18 cellular contexts compared by ENCODE assay signal in genomic region chr13:46905249-46905648, GRCh38. TPM values are rescaled to one million over a fixed set of nuclear protein-coding genes. Genes with fewer than 3 reads are reported as not detected.
DNase-seq lines count a peak whose midpoint lies in the region; ATAC-seq and TF ChIP-seq lines count a peak whose summit lies in the region.
"Had no signal": no experiment of that assay in that cellular context is flagged by ENCODE, and none has a peak within 500 bp of the region (broad histone marks: within the 10 kb centered on the region; RNA-seq: fewer than 3 reads in every experiment).

No MANE protein-coding gene starts in this region.

- ATAC-seq in PC-3 = peak; percentile 71
- no peak for ATAC-seq in effector memory CD8-positive, alpha-beta T cell (replicated peaks)
- ATAC-seq in T-cell (replicated peaks in 1 of 4) = no peak
- ATAC-seq: natural killer cell treated with Interleukin-12 subunit alpha and Interleukin-12 subunit beta and Interleukin-15 and Interleukin-18, amount 100 ng/mL, for 72 hours had no signal

- H4K20me1 ChIP-seq in PC-3 (ENCODE audit: low read length) = no peaks in the 10 kb centered on the region

- CTCF ChIA-PET in PC-3 (lab: Charles Lee) = no interaction called here
- CTCF ChIA-PET in T-cell (lab: Charles Lee) = no interaction called here

- H3K27ac ChIP-seq in PC-3 (ENCODE audit: low read length) = no peak overlapping the region
- H3K27ac ChIP-seq: esophagus squamous epithelium, SJSA1, tibial nerve had no signal

- intact Hi-C loops in PC-3 (cut with micrococcal nuclease) = loop anchor here (5.0 to 10.0 kb wide), 2 partner anchors 47 to 210 kb away; no protein-coding TSS in a partner anchor

- H3F3A ChIP-seq in PC-3 (ENCODE audit: low read length, unreplicated experiment) = no peaks in the 10 kb centered on the region

- no TSS peak for BruUV-seq in PC-3 (replicated peaks; lab: Mats Ljungman, UMichigan)

- no peaks in the 10 kb centered on the region for H3K79me2 ChIP-seq in PC-3 (ENCODE audit: low read length)

- H3K4me3 Mint-ChIP-seq in effector memory CD8-positive, alpha-beta T cell = no peak overlapping the region
- H3K4me3 Mint-ChIP-seq in T-cell = no peak overlapping the region
- H3K4me3 Mint-ChIP-seq: activated CD4-positive, alpha-beta T cell treated with anti-CD3 and anti-CD28 coated beads, Interleukin-2, amount 10 ng/mL, durations not matched to agents 7 days and 5 days; natural killer cell treated with Interleukin-12 subunit alpha and Interleukin-12 subunit beta and Interleukin-15 and Interleukin-18, amount 100 ng/mL, for 72 hours had no signal

- H3K4me2 ChIP-seq in PC-3 (ENCODE audit: low read length) = no peak overlapping the region

- H3K36me3 ChIP-seq in PC-3 (ENCODE audit: low read depth, low read length) = no peaks in the 10 kb centered on the region
- H3K36me3 ChIP-seq: esophagus squamous epithelium, SJSA1, tibial nerve had no signal

- H3K4me3 ChIP-seq in PC-3 (ENCODE audit: low read length) = no peak overlapping the region
- H3K4me3 ChIP-seq: esophagus squamous epithelium, SJSA1, tibial nerve had no signal

- DNase-seq in NCI-H82 (lab: John Stamatoyannopoulos, UW) (peak; percentile 33), NCI-H82 treated with DMSO at 0.1 percent for 48 hours (lab: John Stamatoyannopoulos, UW; ENCODE audit: unreplicated experiment) (no peak), PC-3 (peak; percentile 55), fibroblast of gingiva (ENCODE audit: low read depth) (peak; percentile 37), SKM-1 treated with dmso at 0.1 percent for 144 hours (lab: John Stamatoyannopoulos, UW; ENCODE audit: unreplicated experiment) (no peak), T-cell (no peak), T1000 (lab: John Stamatoyannopoulos, UW) (no peak)
- DNase-seq in effector memory CD8-positive, alpha-beta T cell = no peak
- DNase-seq: activated CD4-positive, alpha-beta T cell treated with anti-CD3 and anti-CD28 coated beads, Interleukin-2, amount 10 ng/mL, durations not matched to agents 7 days and 5 days; caudate nucleus; DMS 273 treated with DMSO at 0.1 percent for 48 hours; esophagus squamous epithelium; kidney; NCI-H1092 treated with DMSO at 0.1 percent for 48 hours; NCI-H446 treated with DMSO at 0.1 percent for 48 hours had no signal

- TF ChIP-seq CTCF in PC-3 (conservative IDR thresholded peaks at IDR 0.05; ENCODE audit: low read depth, low read length) = peak; percentile 59

- H2AFZ ChIP-seq in PC-3 (ENCODE audit: low read length) = no peak overlapping the region

- H3K27me3 Mint-ChIP-seq in effector memory CD8-positive, alpha-beta T cell = peaks cover 14 to 33% of the 10 kb centered on the region in 2 donors
- peaks cover 0 to 29% of the 10 kb centered on the region in 2 donors for H3K27me3 Mint-ChIP-seq in T-cell

- no peaks in the 10 kb centered on the region for H3K9me2 ChIP-seq in PC-3 (replicated peaks; ENCODE audit: low read length)

- no peak overlapping the region for H3K27ac Mint-ChIP-seq in effector memory CD8-positive, alpha-beta T cell
- H3K27ac Mint-ChIP-seq in T-cell = no peak overlapping the region
- H3K27ac Mint-ChIP-seq: activated CD4-positive, alpha-beta T cell treated with anti-CD3 and anti-CD28 coated beads, Interleukin-2, amount 10 ng/mL, durations not matched to agents 7 days and 5 days; natural killer cell treated with Interleukin-12 subunit alpha and Interleukin-12 subunit beta and Interleukin-15 and Interleukin-18, amount 100 ng/mL, for 72 hours had no signal

- no peaks in the 10 kb centered on the region for H3K9me3 ChIP-seq in PC-3 (ENCODE audit: low read length)
- H3K9me3 ChIP-seq: esophagus squamous epithelium, SJSA1, tibial nerve had no signal

- no peaks in the 10 kb centered on the region for H3K36me3 Mint-ChIP-seq in effector memory CD8-positive, alpha-beta T cell (ENCODE audit: insufficient read depth)
- no peaks in the 10 kb centered on the region for H3K36me3 Mint-ChIP-seq in T-cell
- H3K36me3 Mint-ChIP-seq: natural killer cell treated with Interleukin-12 subunit alpha and Interleukin-12 subunit beta and Interleukin-15 and Interleukin-18, amount 100 ng/mL, for 72 hours had no signal

- H3K9me3 Mint-ChIP-seq in effector memory CD8-positive, alpha-beta T cell = no peaks in the 10 kb centered on the region
- H3K9me3 Mint-ChIP-seq in T-cell = no peaks in the 10 kb centered on the region
- H3K9me3 Mint-ChIP-seq: activated CD4-positive, alpha-beta T cell treated with anti-CD3 and anti-CD28 coated beads, Interleukin-2, amount 10 ng/mL, durations not matched to agents 7 days and 5 days; natural killer cell treated with Interleukin-12 subunit alpha and Interleukin-12 subunit beta and Interleukin-15 and Interleukin-18, amount 100 ng/mL, for 72 hours had no signal

- H3K9ac ChIP-seq in PC-3 (ENCODE audit: low read length) = no peak overlapping the region

- H3K27me3 ChIP-seq in PC-3 (ENCODE audit: low read length) = no peaks in the 10 kb centered on the region
- H3K27me3 ChIP-seq: esophagus squamous epithelium, SJSA1, tibial nerve had no signal

- POLR2A ChIA-PET in PC-3 (lab: Charles Lee; ENCODE audit: unreplicated experiment) = no interaction called here
- POLR2A ChIA-PET in T-cell (lab: Charles Lee) = no interaction called here

- peaks cover 13% of the 10 kb centered on the region for H3K4me1 ChIP-seq in PC-3 (ENCODE audit: insufficient read depth, low read length)
- H3K4me1 ChIP-seq: esophagus squamous epithelium, SJSA1, tibial nerve had no signal

- H3K4me1 Mint-ChIP-seq in effector memory CD8-positive, alpha-beta T cell (ENCODE audit: low read depth in 2 of 2) = no peaks in the 10 kb centered on the region
- H3K4me1 Mint-ChIP-seq in T-cell = no peaks in the 10 kb centered on the region
- H3K4me1 Mint-ChIP-seq: activated CD4-positive, alpha-beta T cell treated with anti-CD3 and anti-CD28 coated beads, Interleukin-2, amount 10 ng/mL, durations not matched to agents 7 days and 5 days had no signal

RNA-seq across cellular contexts. Expression of gene HTR2A, which starts 8.4 kb away (rescaled TPM):
- 0.04 TPM in 1 of 2 replicates, not detected in the other for total RNA-seq in PC-3 (2014; rRNA removed)
- not detected for total RNA-seq in T-cell
- total RNA-seq: activated CD4-positive, alpha-beta T cell treated with anti-CD3 and anti-CD28 coated beads, Interleukin-2, amount 10 ng/mL, durations not matched to agents 7 days and 5 days; natural killer cell treated with Interleukin-12 subunit alpha and Interleukin-12 subunit beta and Interleukin-15 and Interleukin-18, amount 100 ng/mL, for 72 hours; SJSA1 had no signal

Comparison
In these comparisons a context has a peak if more than half of its experiments do, and no peak if none do; other contexts are left out.
1. DNase-seq: peak in NCI-H82 (single experiment), PC-3 (single experiment) and fibroblast of gingiva (single experiment); none in NCI-H82 treated with DMSO at 0.1 percent for 48 hours (single experiment), effector memory CD8-positive, alpha-beta T cell (0 of 3), SKM-1 treated with dmso at 0.1 percent for 144 hours (single experiment), T-cell (0 of 34) and T1000 (single experiment).